5 cellular contexts compared by ENCODE assay signal in the genomic region with DNA sequence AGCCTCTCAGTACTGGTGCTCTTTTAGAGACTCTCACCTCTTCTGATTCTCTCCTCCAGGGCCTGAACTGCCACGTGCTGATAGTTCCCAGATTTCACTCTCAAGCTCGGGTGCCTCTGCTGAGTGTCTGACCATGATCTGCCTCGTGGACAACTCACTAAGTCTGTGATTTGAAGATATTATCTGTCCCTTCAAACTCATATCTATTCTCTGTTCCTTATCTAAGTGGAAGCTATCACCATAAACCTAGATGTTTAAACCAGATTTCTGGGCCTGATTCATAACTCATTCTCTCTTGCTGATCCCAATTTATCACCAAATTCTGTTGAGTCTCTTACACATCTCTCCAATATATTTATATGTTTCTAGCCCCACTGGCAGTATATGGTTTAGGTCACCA.
"Had no signal": no experiment of that assay in that cellular context is flagged by ENCODE, and none has a peak within 500 bp of the region (broad histone marks: within the 10 kb centered on the region; RNA-seq: fewer than 3 reads in every experiment).

No MANE protein-coding gene starts in this region.

- H3K27ac ChIP-seq: GM23248 had no signal

- DNase-seq: GM23248, IMR-90, KG1 had no signal

- H3K9me3 ChIP-seq: HAP-1 had no signal

- H3K9ac ChIP-seq: GM23248 had no signal

- H3K4me3 ChIP-seq: GM23248, HAP-1, K562 had no signal

- H3K4me1 ChIP-seq: HAP-1 had no signal

- ATAC-seq: K562 had no signal

- H3K36me3 ChIP-seq: HAP-1 had no signal

- H2AFZ ChIP-seq: GM23248 had no signal
